8 cellular contexts compared by ENCODE assay signal in genomic region chr4:37685211-37685725, GRCh38. TPM values are rescaled to one million over a fixed set of nuclear protein-coding genes. Genes with fewer than 3 reads are reported as not detected.
DNase-seq lines count a peak whose midpoint lies in the region; TF ChIP-seq lines count a peak whose summit lies in the region.

No MANE protein-coding gene starts in this region.

- WGBS in tibial nerve, 2 donors: 2 to 4% methylated on average over 10 of the region's 10 CpGs

- H3K27ac Mint-ChIP-seq in mesothelial cell of epicardium: peak overlapping the region; percentile 50

- H3K27me3 Mint-ChIP-seq in mesothelial cell of epicardium (ENCODE audit: low read depth): peaks cover 20% of the 10 kb centered on the region

- no peaks in the 10 kb centered on the region for H3K27me3 ChIP-seq in tibial nerve

- H3K36me3 Mint-ChIP-seq in mesothelial cell of epicardium: no peaks in the 10 kb centered on the region

- H3K4me1 ChIP-seq in tibial nerve: peaks cover 0 to 37% (median 18%) of the 10 kb centered on the region in 4 donors

- peak overlapping the region; percentile 73 for H3K4me3 Mint-ChIP-seq in mesothelial cell of epicardium

- H3K27ac ChIP-seq in coronary artery (peak overlapping the region; percentile 98), tibial nerve (peak overlapping the region; percentile 89 to 99 (median 96))

- H3K4me3 ChIP-seq in coronary artery (peak overlapping the region; percentile 96), tibial nerve (peak overlapping the region; percentile 64 to 99 (median 92))

- H3K9me3 ChIP-seq in tibial nerve: no peaks in the 10 kb centered on the region

- no peak for TF ChIP-seq CTCF in coronary artery (IDR thresholded peaks at IDR 0.05)
- TF ChIP-seq CTCF in mesothelial cell of epicardium (IDR thresholded peaks at IDR 0.05; ENCODE audit: unreplicated experiment): no peak
- TF ChIP-seq CTCF in tibial nerve (IDR thresholded peaks at IDR 0.05): no peak

- no peaks in the 10 kb centered on the region for H3K36me3 ChIP-seq in tibial nerve

- H3K4me1 Mint-ChIP-seq in mesothelial cell of epicardium: peaks cover 14% of the 10 kb centered on the region

- H3K9me3 Mint-ChIP-seq in mesothelial cell of epicardium: no peaks in the 10 kb centered on the region

- TF ChIP-seq EP300 in tibial nerve (IDR thresholded peaks at IDR 0.05): peak in 1 of 2 donors; percentile 46

- DNase-seq in stimulated activated CD4-positive, alpha-beta T cell treated with anti-CD3 and anti-CD28 coated beads, Interleukin-12 subunit alpha, Interleukin-12 subunit beta, amount 100 ng/mL, for 48 hours (ENCODE audit: low read depth in 2 of 3, low spot score in 1 of 3): peak in 2 of 3 donors; percentile 7 to 12
- no peak for DNase-seq in stimulated activated CD4-positive, alpha-beta T cell treated with anti-CD3 and anti-CD28 coated beads, Interleukin-12 subunit alpha, Interleukin-12 subunit beta, amount 100 ng/mL, for 4 hours
- DNase-seq in T follicular helper cell (ENCODE audit: low read depth) (peak; percentile 48), coronary artery (ENCODE audit: low spot score) (no peak), mesothelial cell of epicardium (ENCODE audit: low spot score in 2 of 2, unreplicated experiment in 2 of 2) (no peak), tibial nerve (ENCODE audit: low spot score in 2 of 2) (no peak), AG08396 (ENCODE audit: low spot score) (no peak), NCI-H1694 treated with DMSO at 0.1 percent for 48 hours (lab: John Stamatoyannopoulos, UW) (no peak)

- TF ChIP-seq POLR2A in tibial nerve (IDR thresholded peaks at IDR 0.05): no peak

RNA-seq across cellular contexts. Expression of gene RELL1, which starts 0.9 kb away (rescaled TPM):
- total RNA-seq in mesothelial cell of epicardium: 11.3 to 11.7 TPM (median 11.4 TPM) in 3 replicates
- 10 to 100 TPM; 43.8 to 78.0 (median 61.2) TPM for total RNA-seq in tibial nerve

Comparison
In these comparisons a context has a peak if more than half of its experiments do, and no peak if none do; other contexts are left out.
1. DNase-seq: peak in stimulated activated CD4-positive, alpha-beta T cell treated with anti-CD3 and anti-CD28 coated beads, Interleukin-12 subunit alpha, Interleukin-12 subunit beta, amount 100 ng/mL, for 48 hours (2 of 3) and T follicular helper cell (single experiment); none in stimulated activated CD4-positive, alpha-beta T cell treated with anti-CD3 and anti-CD28 coated beads, Interleukin-12 subunit alpha, Interleukin-12 subunit beta, amount 100 ng/mL, for 4 hours (single experiment), coronary artery (single experiment), mesothelial cell of epicardium (0 of 2), tibial nerve (0 of 2), AG08396 (single experiment) and NCI-H1694 treated with DMSO at 0.1 percent for 48 hours (single experiment).